ENCODE assay signal across 27 cellular contexts in genomic region chr3:45960289-45960688, GRCh38.
"Had no signal": no experiment of that assay in that cellular context is flagged by ENCODE, and none has a peak within 500 bp of the region (broad histone marks: within the 10 kb centered on the region; RNA-seq: fewer than 3 reads in every experiment).

No MANE protein-coding gene starts in this region.

- H3K4me3 Mint-ChIP-seq: activated naive CD8-positive, alpha-beta T cell; stimulated activated memory B cell treated with anti-CD40 and anti-IgM and Interleukin-4, amounts not matched to agents 10 μg/mL and 1 μg/mL and 100 μg/mL, for 72 hours had no signal

- DNase-seq: activated CD4-positive, alpha-beta T cell treated with anti-CD3 and anti-CD28 coated beads for 4 hours; activated CD4-positive, alpha-beta T cell treated with anti-CD3 and anti-CD28 coated beads, Interleukin-2, amount 50 U/mL, for 4 hours; activated effector memory CD4-positive, alpha-beta T cell treated with Interleukin-2 at 50 U/mL for 16 hours; activated naive CD4-positive, alpha-beta T cell treated with Interleukin-2 at 50 U/mL for 16 hours; activated T-cell treated with anti-CD3 and anti-CD28 coated beads for 4 hours; activated T-cell treated with anti-CD3 and anti-CD28 coated beads, Interleukin-2, amount 50 U/mL, for 72 hours; anterior cingulate cortex; body of pancreas; cerebellar nuclear complex; colonic mucosa; heart right ventricle; kidney glomerular epithelial cell; ovary; retina; small intestine; stimulated activated CD4-positive, alpha-beta T cell treated with anti-CD3 and anti-CD28 coated beads, Interleukin-4, amount 100 ng/mL, for 24 hours; stomach; T-helper 1 cell; tibial artery; upper lobe of right lung had no signal

- ATAC-seq: activated T-cell treated with anti-CD3 and anti-CD28 coated beads, Interleukin-2, amount 50 U/mL, for 72 hours; body of pancreas; esophagus mucosa; heart right ventricle; left lobe of liver; sciatic nerve; stimulated activated memory B cell treated with anti-CD40 and anti-IgM and Interleukin-4, amounts not matched to agents 10 μg/mL and 1 μg/mL and 100 μg/mL, for 72 hours; upper lobe of right lung had no signal

- H3K4me3 ChIP-seq: body of pancreas, colonic mucosa, heart right ventricle, lung, ovary, stomach, tibial artery, upper lobe of right lung had no signal

- H3K9me3 Mint-ChIP-seq: stimulated activated memory B cell treated with anti-CD40 and anti-IgM and Interleukin-4, amounts not matched to agents 10 μg/mL and 1 μg/mL and 100 μg/mL, for 72 hours had no signal

- H3K27ac Mint-ChIP-seq: activated naive CD8-positive, alpha-beta T cell; progenitor cell of endocrine pancreas; stimulated activated memory B cell treated with anti-CD40 and anti-IgM and Interleukin-4, amounts not matched to agents 10 μg/mL and 1 μg/mL and 100 μg/mL, for 72 hours had no signal
